In the genomic region with DNA sequence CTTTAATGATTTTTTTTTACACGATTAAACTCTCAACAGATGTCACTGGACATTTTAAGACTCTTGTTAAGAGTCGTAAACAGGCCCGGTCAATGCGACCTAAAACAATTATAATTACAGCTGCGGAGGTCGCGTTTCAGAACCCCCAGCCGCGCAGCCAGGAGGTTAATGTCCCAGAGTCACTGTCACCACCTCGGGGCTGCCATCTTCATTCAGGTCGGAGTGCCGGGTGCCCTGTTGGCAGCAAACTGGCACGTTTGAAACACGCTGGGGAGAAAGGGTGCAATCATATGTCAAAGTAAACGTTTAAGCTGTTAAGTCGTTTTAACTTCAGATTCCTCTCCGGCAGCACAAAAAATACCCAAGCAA, we compare ENCODE assay signal across 9 cellular contexts. TPM values are rescaled to one million over a fixed set of nuclear protein-coding genes. Genes with fewer than 3 reads are reported as not detected.
DNase-seq lines count a peak whose midpoint lies in the region; FAIRE-seq and TF ChIP-seq lines count a peak whose summit lies in the region.
"Had no signal": no experiment of that assay in that cellular context is flagged by ENCODE, and none has a peak within 500 bp of the region (broad histone marks: within the 10 kb centered on the region; RNA-seq: fewer than 3 reads in every experiment).

No MANE protein-coding gene starts in this region.

- H3K36me3 ChIP-seq in kidney (ENCODE audit: control insufficient read depth in 1 of 2, insufficient read depth in 2 of 2, low read length in 2 of 2) (no peaks in the 10 kb centered on the region), transverse colon (no peaks in the 10 kb centered on the region)

- H3K4me3 Mint-ChIP-seq in activated T-cell treated with anti-CD3 and anti-CD28 coated beads, Interleukin-2, amount 50 U/mL, for 24 hours: peak overlapping the region; percentile 78
- H3K4me3 Mint-ChIP-seq in activated naive CD8-positive, alpha-beta T cell treated with anti-CD3 and anti-CD28 coated beads for 36 hours: peak overlapping the region; percentile 95

- in situ Hi-C loops in transverse colon (cut with MboI; ENCODE audit: low pct_ligation_motif_present in 1 of 4, low pct_unique_long_range_greater_than_20kb in 1 of 4, low sequenced_read_pairs in 3 of 4): no loop called here

- no peak for TF ChIP-seq EP300 in transverse colon (IDR thresholded peaks at IDR 0.05; ENCODE audit: low read depth)

- no peak for DNase-seq in activated T-cell treated with anti-CD3 and anti-CD28 coated beads, Interleukin-2, amount 50 U/mL, for 24 hours
- DNase-seq in activated T-cell treated with anti-CD3 and anti-CD28 coated beads for 4 hours: no peak
- DNase-seq in activated naive CD8-positive, alpha-beta T cell treated with anti-CD3 and anti-CD28 coated beads for 36 hours: no peak
- peak; percentile 33 for DNase-seq in kidney
- no peak for DNase-seq in transverse colon
- no peak for DNase-seq in SW 1271 (lab: John Stamatoyannopoulos, UW)
- no peak for DNase-seq in GM20000 (ENCODE audit: low spot score)
- DNase-seq in DMS 273 (lab: John Stamatoyannopoulos, UW; ENCODE audit: unreplicated experiment): no peak
- DNase-seq: effector CD4-positive, alpha-beta T cell had no signal

- WGBS in transverse colon (ENCODE audit: low coverage in 1 of 2), 2 donors: 9 to 53% methylated on average over 2 to 17 of the region's 17 CpGs

- peak overlapping the region; percentile 35 for H3K27ac Mint-ChIP-seq in activated T-cell treated with anti-CD3 and anti-CD28 coated beads, Interleukin-2, amount 50 U/mL, for 24 hours
- no peak overlapping the region for H3K27ac Mint-ChIP-seq in activated naive CD8-positive, alpha-beta T cell treated with anti-CD3 and anti-CD28 coated beads for 36 hours

- no peak for FAIRE-seq in kidney (lab: Jason Lieb, UNC)

- peak overlapping the region; percentile 9 to 53 for H3K4me3 ChIP-seq in kidney (ENCODE audit: low read length in 2 of 2)
- peak overlapping the region in 3 of 4 donors; percentile 22 to 45 (median 33) for H3K4me3 ChIP-seq in transverse colon

- no peaks in the 10 kb centered on the region for H3K36me3 Mint-ChIP-seq in activated T-cell treated with anti-CD3 and anti-CD28 coated beads, Interleukin-2, amount 50 U/mL, for 24 hours (ENCODE audit: low read depth)
- no peaks in the 10 kb centered on the region for H3K36me3 Mint-ChIP-seq in activated naive CD8-positive, alpha-beta T cell treated with anti-CD3 and anti-CD28 coated beads for 36 hours

- TF ChIP-seq POLR2A in transverse colon (IDR thresholded peaks at IDR 0.05): no peak

- peaks cover 66% of the 10 kb centered on the region for H3K27me3 Mint-ChIP-seq in activated T-cell treated with anti-CD3 and anti-CD28 coated beads, Interleukin-2, amount 50 U/mL, for 24 hours
- peaks cover 66% of the 10 kb centered on the region for H3K27me3 Mint-ChIP-seq in activated naive CD8-positive, alpha-beta T cell treated with anti-CD3 and anti-CD28 coated beads for 36 hours

- H3K9me3 Mint-ChIP-seq in activated T-cell treated with anti-CD3 and anti-CD28 coated beads, Interleukin-2, amount 50 U/mL, for 24 hours: no peaks in the 10 kb centered on the region
- no peaks in the 10 kb centered on the region for H3K9me3 Mint-ChIP-seq in activated naive CD8-positive, alpha-beta T cell treated with anti-CD3 and anti-CD28 coated beads for 36 hours

- H3K4me1 ChIP-seq in kidney (ENCODE audit: control insufficient read depth in 1 of 2, insufficient read depth in 1 of 2, low read depth in 1 of 2, low read length in 2 of 2): peaks cover 3 to 4% of the 10 kb centered on the region in 2 donors
- H3K4me1 ChIP-seq in transverse colon: peaks cover 0 to 45% (median 29%) of the 10 kb centered on the region in 4 donors

- intact Hi-C loops in kidney (cut with DNase I): no loop called here
- intact Hi-C loops in transverse colon (cut with DNase I; ENCODE audit: low total_unique reads): no loop called here

- TF ChIP-seq CTCF in kidney (IDR thresholded peaks at IDR 0.05; ENCODE audit: borderline replicate concordance, extremely low read depth, insufficient read depth) (no peak), transverse colon (IDR thresholded peaks at IDR 0.05) (no peak), GM20000 (IDR thresholded peaks at IDR 0.05; ENCODE audit: extremely low read depth, missing control alignments) (no peak)

- H3K4me1 Mint-ChIP-seq in activated T-cell treated with anti-CD3 and anti-CD28 coated beads, Interleukin-2, amount 50 U/mL, for 24 hours (ENCODE audit: low read depth): peaks cover 17% of the 10 kb centered on the region
- peaks cover 15% of the 10 kb centered on the region for H3K4me1 Mint-ChIP-seq in activated naive CD8-positive, alpha-beta T cell treated with anti-CD3 and anti-CD28 coated beads for 36 hours

- no peak overlapping the region for H3K9ac ChIP-seq in kidney (ENCODE audit: low read length in 2 of 2)

- no peak overlapping the region for H3K27ac ChIP-seq in kidney (ENCODE audit: low read depth in 2 of 2, low read length in 2 of 2)
- no peak overlapping the region for H3K27ac ChIP-seq in transverse colon

- H3K9me3 ChIP-seq in kidney (ENCODE audit: control insufficient read depth in 1 of 2, low read length in 2 of 2) (no peaks in the 10 kb centered on the region), transverse colon (no peaks in the 10 kb centered on the region)

- H3K27me3 ChIP-seq in transverse colon: peaks cover 80% of the 10 kb centered on the region

RNA-seq across cellular contexts. Expression of a gene that starts 0.7 kb away (rescaled TPM):
- total RNA-seq in activated naive CD8-positive, alpha-beta T cell treated with anti-CD3 and anti-CD28 coated beads for 36 hours: under 1 TPM in 1 of 2 experiments, not detected in 1; 0.10 TPM
- total RNA-seq in kidney (2.8 TPM), transverse colon (not detected)
- 1.1 TPM for polyA plus RNA-seq in kidney (ENCODE audit: insufficient read depth, low read depth, low replicate concordance)
